15 cellular contexts compared by ENCODE assay signal in genomic region chr2:144496660-144497598, GRCh38. TPM values are rescaled to one million over a fixed set of nuclear protein-coding genes. Genes with fewer than 3 reads are reported as not detected.
DNase-seq lines count a peak whose midpoint lies in the region; ATAC-seq and TF ChIP-seq lines count a peak whose summit lies in the region.
"Had no signal": no experiment of that assay in that cellular context is flagged by ENCODE, and none has a peak within 500 bp of the region (broad histone marks: within the 10 kb centered on the region; RNA-seq: fewer than 3 reads in every experiment).

No MANE protein-coding gene starts in this region.

- peak overlapping the region; percentile 41; the same call in 1 of the 2 replicates for H3K4me3 ChIP-seq in GM23248
- H3K4me3 ChIP-seq in left lung, result no peak overlapping the region

- peak overlapping the region; percentile 58 for H3K4me2 ChIP-seq in GM23248 (ENCODE audit: unreplicated experiment)

- H3K27ac Mint-ChIP-seq in stimulated activated effector memory CD8-positive, alpha-beta T cell treated with anti-CD3 and anti-CD28 coated beads, Interleukin-12 subunit alpha, Interleukin-12 subunit beta, amount 100 ng/mL, for 72 hours, result peak overlapping the region; percentile 12
- H3K27ac Mint-ChIP-seq in Calu3 (ENCODE audit: unreplicated experiment), result no peak overlapping the region
- H3K27ac Mint-ChIP-seq in activated naive CD8-positive, alpha-beta T cell treated with anti-CD3 and anti-CD28 coated beads for 36 hours, result no peak overlapping the region
- H3K27ac Mint-ChIP-seq: activated naive CD8-positive, alpha-beta T cell treated with anti-CD3 and anti-CD28 coated beads, Interleukin-2, amount 10 ng/mL, durations not matched to agents 7 days and 5 days; CD4-positive, CD25-positive, alpha-beta regulatory T cell had no signal

- 0 out of 2 replicates have a peak overlapping the region, but pooled peaks have one; percentile 27 for H3K9ac ChIP-seq in GM23248

- peak overlapping the region; percentile 40 for H3K27ac ChIP-seq in GM23248
- H3K27ac ChIP-seq in angular gyrus (ENCODE audit: low read depth, low read length), result peak overlapping the region; percentile 66
- peak overlapping the region; percentile 9 to 33 for H3K27ac ChIP-seq in left lung

- H3K36me3 Mint-ChIP-seq in stimulated activated effector memory CD8-positive, alpha-beta T cell treated with anti-CD3 and anti-CD28 coated beads, Interleukin-12 subunit alpha, Interleukin-12 subunit beta, amount 100 ng/mL, for 72 hours, result peaks cover 84% of the 10 kb centered on the region
- no peaks in the 10 kb centered on the region for H3K36me3 Mint-ChIP-seq in Calu3 (ENCODE audit: insufficient read depth, unreplicated experiment)
- H3K36me3 Mint-ChIP-seq in activated naive CD8-positive, alpha-beta T cell treated with anti-CD3 and anti-CD28 coated beads for 36 hours, result peaks cover 3% of the 10 kb centered on the region
- H3K36me3 Mint-ChIP-seq: activated naive CD8-positive, alpha-beta T cell treated with anti-CD3 and anti-CD28 coated beads, Interleukin-2, amount 10 ng/mL, durations not matched to agents 7 days and 5 days; CD4-positive, CD25-positive, alpha-beta regulatory T cell had no signal

- in situ Hi-C loops in GM23248 (cut with MboI), result no loop called here

- H3K27me3 ChIP-seq in GM23248 (replicated peaks; ENCODE audit: insufficient read depth), result no peaks in the 10 kb centered on the region
- H3K27me3 ChIP-seq in left lung, result no peaks in the 10 kb centered on the region

- no TSS peak for BruUV-seq in Calu3 (replicated peaks; lab: Mats Ljungman, UMichigan)

- intact Hi-C loops in left lung (cut with DNase I), result no loop called here
- intact Hi-C loops in Calu3 (cut with micrococcal nuclease; ENCODE audit: unreplicated experiment), result no loop called here

- WGBS in GM23248 (ENCODE audit: low coverage in 1 of 2, low lambda C conversion rate in 2 of 2, missing lambda C conversion rate in 2 of 2), 2 experiments, result 59% methylated on average over 9 of the region's 9 CpGs

- no peaks in the 10 kb centered on the region for H3K27me3 Mint-ChIP-seq in Calu3 (ENCODE audit: unreplicated experiment)
- H3K27me3 Mint-ChIP-seq in activated naive CD8-positive, alpha-beta T cell treated with anti-CD3 and anti-CD28 coated beads for 36 hours, result no peaks in the 10 kb centered on the region

- CTCF ChIA-PET in Calu3 (lab: Charles Lee), result no interaction called here

- ATAC-seq in left lung, result no peak
- no peak for ATAC-seq in stimulated activated effector memory CD8-positive, alpha-beta T cell treated with anti-CD3 and anti-CD28 coated beads, Interleukin-12 subunit alpha, Interleukin-12 subunit beta, amount 100 ng/mL, for 72 hours

- H3K79me2 ChIP-seq in GM23248 (ENCODE audit: insufficient read depth), result peaks cover 96% of the 10 kb centered on the region

- H3K9me3 ChIP-seq in GM23248 (ENCODE audit: low read depth) (no peaks in the 10 kb centered on the region), left lung (no peaks in the 10 kb centered on the region)

- TF ChIP-seq CTCF in left lung (IDR thresholded peaks at IDR 0.05) (no peak), Calu3 (IDR thresholded peaks at IDR 0.05; ENCODE audit: unreplicated experiment) (no peak)

- DNase-seq in GM23248 (no peak), left lung (no peak), Calu3 (no peak), amniotic stem cell (lab: John Stamatoyannopoulos, UW) (no peak), ureter (ENCODE audit: low spot score) (no peak)
- DNase-seq in stimulated activated effector memory CD8-positive, alpha-beta T cell treated with anti-CD3 and anti-CD28 coated beads, Interleukin-12 subunit alpha, Interleukin-12 subunit beta, amount 100 ng/mL, for 72 hours (ENCODE audit: low spot score in 2 of 2), result no peak
- no peak for DNase-seq in activated naive CD8-positive, alpha-beta T cell treated with anti-CD3 and anti-CD28 coated beads for 36 hours
- DNase-seq: activated naive CD8-positive, alpha-beta T cell treated with anti-CD3 and anti-CD28 coated beads, Interleukin-2, amount 10 ng/mL, durations not matched to agents 7 days and 5 days; CD4-positive, CD25-positive, alpha-beta regulatory T cell; GDM1; kidney; NCI-H1092; NCI-H446 treated with DMSO at 0.1 percent for 48 hours; RPMI8226 had no signal

- H3K4me1 Mint-ChIP-seq in stimulated activated effector memory CD8-positive, alpha-beta T cell treated with anti-CD3 and anti-CD28 coated beads, Interleukin-12 subunit alpha, Interleukin-12 subunit beta, amount 100 ng/mL, for 72 hours, result peaks cover 62% of the 10 kb centered on the region
- H3K4me1 Mint-ChIP-seq in Calu3 (ENCODE audit: low read depth, unreplicated experiment), result no peaks in the 10 kb centered on the region
- peaks cover 4% of the 10 kb centered on the region for H3K4me1 Mint-ChIP-seq in activated naive CD8-positive, alpha-beta T cell treated with anti-CD3 and anti-CD28 coated beads for 36 hours
- H3K4me1 Mint-ChIP-seq: activated naive CD8-positive, alpha-beta T cell treated with anti-CD3 and anti-CD28 coated beads, Interleukin-2, amount 10 ng/mL, durations not matched to agents 7 days and 5 days had no signal

- no peaks in the 10 kb centered on the region for H3K9me3 Mint-ChIP-seq in stimulated activated effector memory CD8-positive, alpha-beta T cell treated with anti-CD3 and anti-CD28 coated beads, Interleukin-12 subunit alpha, Interleukin-12 subunit beta, amount 100 ng/mL, for 72 hours
- H3K9me3 Mint-ChIP-seq in Calu3 (ENCODE audit: low read depth, unreplicated experiment), result no peaks in the 10 kb centered on the region
- no peaks in the 10 kb centered on the region for H3K9me3 Mint-ChIP-seq in activated naive CD8-positive, alpha-beta T cell treated with anti-CD3 and anti-CD28 coated beads for 36 hours
- H3K9me3 Mint-ChIP-seq: activated naive CD8-positive, alpha-beta T cell treated with anti-CD3 and anti-CD28 coated beads, Interleukin-2, amount 10 ng/mL, durations not matched to agents 7 days and 5 days; CD4-positive, CD25-positive, alpha-beta regulatory T cell had no signal

- H3K36me3 ChIP-seq in GM23248 (ENCODE audit: low read depth), result peaks cover 9% of the 10 kb centered on the region
- H3K36me3 ChIP-seq in left lung, result peaks cover 0 to 24% of the 10 kb centered on the region in 2 donors

- no peaks in the 10 kb centered on the region for H3K9me2 ChIP-seq in GM23248 (ENCODE audit: insufficient read depth)

- no peaks in the 10 kb centered on the region for H4K20me1 ChIP-seq in GM23248 (ENCODE audit: insufficient read depth)

- H3K4me3 Mint-ChIP-seq in stimulated activated effector memory CD8-positive, alpha-beta T cell treated with anti-CD3 and anti-CD28 coated beads, Interleukin-12 subunit alpha, Interleukin-12 subunit beta, amount 100 ng/mL, for 72 hours, result peak overlapping the region; percentile 7
- no peak overlapping the region for H3K4me3 Mint-ChIP-seq in Calu3 (ENCODE audit: low read depth, unreplicated experiment)
- H3K4me3 Mint-ChIP-seq in activated naive CD8-positive, alpha-beta T cell treated with anti-CD3 and anti-CD28 coated beads for 36 hours, result no peak overlapping the region
- H3K4me3 Mint-ChIP-seq: activated naive CD8-positive, alpha-beta T cell treated with anti-CD3 and anti-CD28 coated beads, Interleukin-2, amount 10 ng/mL, durations not matched to agents 7 days and 5 days; CD4-positive, CD25-positive, alpha-beta regulatory T cell had no signal

- peaks cover 13% of the 10 kb centered on the region; the same call in 1 of the 2 replicates for H3F3A ChIP-seq in GM23248 (ENCODE audit: insufficient read depth)

- peak overlapping the region; percentile 44; the same call in 1 of the 2 replicates for H2AFZ ChIP-seq in GM23248

- H3K4me1 ChIP-seq in GM23248 (ENCODE audit: insufficient read depth), result peaks cover 24% of the 10 kb centered on the region
- peaks cover 10 to 82% of the 10 kb centered on the region in 2 donors for H3K4me1 ChIP-seq in left lung

RNA-seq across cellular contexts. Expression of gene ZEB2, which starts 23.0 kb away (rescaled TPM):
- 36.4 and 46.8 TPM in 2 replicates for total RNA-seq in GM23248 (2014; rRNA removed; shearing (Covaris generic))
- 25.6 and 26.2 TPM in 2 replicates for polyA plus RNA-seq in GM23248 (2016; fragmentation: Nextera tagmentation; extraction: Ambion mirVana)
- total RNA-seq in left lung, result 100 to 1,000 TPM; 141 to 272 TPM
- total RNA-seq in Calu3 (2022), result 0.32 and 0.97 TPM in 2 replicates
- 10 to 100 TPM in 1 of 2 experiments, 1 to 10 TPM in 1; 9.0 to 10.5 TPM for total RNA-seq in activated naive CD8-positive, alpha-beta T cell treated with anti-CD3 and anti-CD28 coated beads for 36 hours
- 92.4 TPM for total RNA-seq in ureter
